24 cellular contexts compared by ENCODE assay signal in genomic region chr20:58639182-58640146, GRCh38. TPM values are rescaled to one million over a fixed set of nuclear protein-coding genes. Genes with fewer than 3 reads are reported as not detected.
DNase-seq lines count a peak whose midpoint lies in the region; ATAC-seq, FAIRE-seq and TF ChIP-seq lines count a peak whose summit lies in the region.
"Had no signal": no experiment of that assay in that cellular context is flagged by ENCODE, and none has a peak within 500 bp of the region (broad histone marks: within the 10 kb centered on the region; RNA-seq: fewer than 3 reads in every experiment).

No MANE protein-coding gene starts in this region.

- H3K23ac ChIP-seq in H1 (ENCODE audit: insufficient read length): no peak overlapping the region

- H3K4me2 ChIP-seq in H1 (ENCODE audit: insufficient read depth in 1 of 2, low read depth in 2 of 2, low read length in 2 of 2) (no peak overlapping the region), HepG2 (ENCODE audit: low read depth, low read length) (no peak overlapping the region)

- no peak overlapping the region for H4K5ac ChIP-seq in H1 (ENCODE audit: insufficient read length, low read depth, low read length)

- no peaks in the 10 kb centered on the region for H3K9me3 Mint-ChIP-seq in osteocyte (ENCODE audit: unreplicated experiment)
- H3K9me3 Mint-ChIP-seq: activated B cell treated with CpG ODN at 0.5 μM for 24 hours; activated naive CD4-positive, alpha-beta T cell treated with anti-CD3 and anti-CD28 coated beads for 36 hours; CD4-positive, alpha-beta memory T cell; natural killer cell had no signal

- peaks cover 1% of the 10 kb centered on the region for H3K4me1 Mint-ChIP-seq in osteocyte (ENCODE audit: unreplicated experiment)
- H3K4me1 Mint-ChIP-seq: natural killer cell had no signal

- H3K14ac ChIP-seq in H1 (ENCODE audit: insufficient read length): no peak overlapping the region

- intact Hi-C loops in Panc1 (cut with micrococcal nuclease; ENCODE audit: unreplicated experiment): no loop called here
- intact Hi-C loops in HepG2 (cut with micrococcal nuclease; ENCODE audit: unreplicated experiment): no loop called here

- CTCF ChIA-PET in Panc1 (lab: Charles Lee) (interaction anchor here (0.6 to 0.7 kb wide), 2 partner anchors 160 to 200 kb away, joined by 3 read pairs; no protein-coding TSS in a partner anchor), H1 (lab: Charles Lee; ENCODE audit: partially characterized antibody) (interaction anchor here (0.6 to 2.3 kb wide), 10 partner anchors 8 to 195 kb away, joined by 3 to 11 read pairs (median 3); partner anchors contain the start of gene STX16), HepG2 (lab: Yijun Ruan, JAX; ENCODE audit: low intra/inter-chr PET ratio, low total read pairs) (no interaction called here)

- H2BK12ac ChIP-seq in H1 (ENCODE audit: low read depth, low read length): no peak overlapping the region

- DNase-seq in AG09319 (ENCODE audit: extremely low read depth, low read depth) (no peak), Panc1 (ENCODE audit: low read depth, low spot score) (no peak), H1 (ENCODE audit: low read depth in 1 of 2, low spot score in 2 of 2) (no peak), osteocyte (ENCODE audit: extremely low spot score, unreplicated experiment) (peak; percentile 44), HepG2 (ENCODE audit: low spot score) (no peak), SIG-M5 treated with dmso at 0.1 percent for 504 hours (lab: John Stamatoyannopoulos, UW; ENCODE audit: unreplicated experiment) (no peak)
- DNase-seq in activated CD4-positive, alpha-beta T cell treated with anti-CD3 and anti-CD28 coated beads, Interleukin-2, amount 50 U/mL, for 1 hour: no peak
- DNase-seq: activated CD4-positive, alpha-beta T cell treated with anti-CD3 and anti-CD28 coated beads, Interleukin-2, amount 50 U/mL, for 48 hours; activated naive CD4-positive, alpha-beta T cell treated with anti-CD3 and anti-CD28 coated beads for 36 hours; anterior cingulate cortex; CD4-positive, alpha-beta memory T cell; DMS153; effector CD8-positive, alpha-beta T cell; H7; left cardiac atrium; natural killer cell; NCI-H1417 treated with DMSO at 0.1 percent for 48 hours; NCI-H526; pancreas; right cardiac atrium; RPMI8226; T-helper 9 cell had no signal

- FAIRE-seq in H1 (lab: Jason Lieb, UNC): no peak
- FAIRE-seq in HepG2 (lab: Jason Lieb, UNC): no peak
- FAIRE-seq: pancreas had no signal

- no peak overlapping the region for H3K4me3 ChIP-seq in Panc1 (ENCODE audit: low read depth in 2 of 2, low read length in 2 of 2)
- H3K4me3 ChIP-seq in H1 (ENCODE audit: extremely low read depth in 1 of 4, insufficient read depth in 2 of 4, low read depth in 3 of 4, low read length in 4 of 4): no peak overlapping the region
- no peak overlapping the region for H3K4me3 ChIP-seq in HepG2 (replicated peaks in 1 of 3; ENCODE audit: insufficient read depth in 1 of 3, low read depth in 2 of 3, low read length in 3 of 3)
- H3K4me3 ChIP-seq: pancreas had no signal

- no peaks in the 10 kb centered on the region for H3K27me3 Mint-ChIP-seq in osteocyte (ENCODE audit: unreplicated experiment)

- no peak overlapping the region for H3K56ac ChIP-seq in H1 (replicated peaks; ENCODE audit: insufficient read length, low read depth, low read length)

- no peak overlapping the region for H2BK5ac ChIP-seq in H1 (ENCODE audit: low read depth, low read length)

- no peak overlapping the region for H4K91ac ChIP-seq in H1 (replicated peaks; ENCODE audit: insufficient read length, low read length)

- H2BK15ac ChIP-seq in H1 (ENCODE audit: low read length): no peak overlapping the region

- H3K23me2 ChIP-seq in H1 (ENCODE audit: low read depth, low read length): no peaks in the 10 kb centered on the region

- ATAC-seq in Panc1 (peak; percentile 29; the same call in 1 of the 2 replicates), HepG2 (no peak)
- ATAC-seq: esophagus mucosa, left cardiac atrium, natural killer cell, pancreas, right cardiac atrium had no signal

- H3K79me1 ChIP-seq in H1 (ENCODE audit: low read depth, low read length): no peaks in the 10 kb centered on the region

- H3K4me1 ChIP-seq in Panc1 (ENCODE audit: control insufficient read depth, insufficient read depth, low read length) (no peaks in the 10 kb centered on the region), H1 (replicated peaks in 1 of 4; ENCODE audit: control insufficient read depth in 3 of 4, insufficient read depth in 4 of 4, low read length in 3 of 4) (peaks cover 0 to 2% (median 0%) of the 10 kb centered on the region in 4 experiments; a peak in 1 of 7 replicates), HepG2 (ENCODE audit: insufficient read depth, low read length) (0 out of 2 replicates have a peak, but pooled peaks cover 5% of the 10 kb centered on the region)
- H3K4me1 ChIP-seq: pancreas had no signal

- POLR2A ChIA-PET in Panc1 (lab: Charles Lee) (no interaction called here), H1 (lab: Charles Lee; ENCODE audit: partially characterized antibody) (interaction anchor here (0.6 to 2.4 kb wide), 8 partner anchors 9 to 208 kb away, joined by 3 to 11 read pairs (median 3); no protein-coding TSS in a partner anchor), HepG2 (lab: Yijun Ruan, JAX) (interaction anchor here (1.0 kb wide), 1 partner anchor 12 kb away, joined by 5 read pairs; the partner anchor contains the start of gene STX16)

- TF ChIP-seq RAD21 in H1 (IDR thresholded peaks at IDR 0.05 in 1 of 2, conservative IDR thresholded peaks at IDR 0.05 in 1 of 2; ENCODE audit: low read depth in 2 of 2, low read length in 2 of 2) (0 out of 4 replicates have a peak, but pooled peaks of 1 of the 2 experiments have one; percentile 12), HepG2 (CRISPR knock-in tag; IDR thresholded peaks at IDR 0.05) (no peak)

- WGBS in H1 (ENCODE audit: extremely low coverage in 1 of 2, insufficient coverage in 1 of 2, insufficient read length in 1 of 2, insufficient replicate concordance in 2 of 2, low coverage in 1 of 2, low lambda C conversion rate in 2 of 2, missing lambda C conversion rate in 1 of 2), 2 experiments: 86% methylated on average over 19 of the region's 19 CpGs; no CpG with 5 or more reads in 1 of the 2 experiments
- WGBS in HepG2 (ENCODE audit: low lambda C conversion rate): 33% methylated on average over 19 of the region's 19 CpGs

- BruUV-seq in Panc1 (replicated peaks; lab: Mats Ljungman, UMichigan) (no TSS peak), HepG2 (replicated peaks; lab: Mats Ljungman, UMichigan) (no TSS peak)

- H3K9ac ChIP-seq in H1 (replicated peaks in 1 of 4; ENCODE audit: extremely low read depth in 1 of 4, low read depth in 3 of 4, low read length in 3 of 4) (no peak overlapping the region; a peak in 1 of 7 replicates), HepG2 (ENCODE audit: insufficient read depth, low read depth, low read length) (no peak overlapping the region)

- H4K8ac ChIP-seq in H1 (ENCODE audit: extremely low read depth, insufficient read depth, low read length): no peak overlapping the region

- H2AFZ ChIP-seq in H1 (ENCODE audit: low read length) (no peak overlapping the region), HepG2 (ENCODE audit: low read length) (no peak overlapping the region)

- H3K4ac ChIP-seq in H1 (replicated peaks; ENCODE audit: insufficient read length, low read depth, low read length): no peak overlapping the region

- no peaks in the 10 kb centered on the region for H3K36me3 Mint-ChIP-seq in osteocyte (ENCODE audit: unreplicated experiment)
- H3K36me3 Mint-ChIP-seq: CD4-positive, alpha-beta memory T cell; natural killer cell had no signal

- no peak for TF ChIP-seq EP300 in H1 (IDR thresholded peaks at IDR 0.05; ENCODE audit: borderline replicate concordance in 1 of 2, low read depth in 2 of 2, low read length in 2 of 2)
- no peak for TF ChIP-seq EP300 in HepG2 (IDR thresholded peaks at IDR 0.05; ENCODE audit: low read depth in 2 of 2, low read length in 2 of 2)
- no peak for TF ChIP-seq EP300 in HepG2 (CRISPR knock-in tag; IDR thresholded peaks at IDR 0.05; ENCODE audit: borderline replicate concordance)

- H3K27me3 ChIP-seq in Panc1 (ENCODE audit: control insufficient read depth, insufficient read depth, low read length) (no peaks in the 10 kb centered on the region), H1 (replicated peaks in 1 of 4; ENCODE audit: control insufficient read depth in 3 of 4, extremely low read depth in 1 of 4, insufficient read depth in 3 of 4, low read length in 3 of 4) (no peaks in the 10 kb centered on the region; a peak in 1 of 7 replicates), HepG2 (ENCODE audit: control insufficient read depth in 1 of 2, insufficient read depth in 2 of 2, low read length in 2 of 2) (peaks cover 15 to 61% of the 10 kb centered on the region in 2 experiments; a peak in 4 of 5 replicates)
- H3K27me3 ChIP-seq: pancreas had no signal

- H3K36me3 ChIP-seq in Panc1 (ENCODE audit: control insufficient read depth, insufficient read depth, low read length): no peaks in the 10 kb centered on the region
- H3K36me3 ChIP-seq in H1 (ENCODE audit: control insufficient read depth in 2 of 4, insufficient read depth in 4 of 4, low read length in 3 of 4): no peaks in the 10 kb centered on the region
- no peaks in the 10 kb centered on the region for H3K36me3 ChIP-seq in HepG2 (replicated peaks in 1 of 2; ENCODE audit: control insufficient read depth in 1 of 2, insufficient read depth in 2 of 2, low read length in 2 of 2)
- H3K36me3 ChIP-seq: pancreas had no signal

- H2BK120ac ChIP-seq in H1 (replicated peaks; ENCODE audit: low read depth, low read length): no peak overlapping the region

- TF ChIP-seq CTCF in AG09319 (IDR thresholded peaks at IDR 0.05; ENCODE audit: low read depth, low read length) (peak; percentile 29), Panc1 (IDR thresholded peaks at IDR 0.05) (no peak), H1 (IDR thresholded peaks at IDR 0.05; ENCODE audit: control extremely low read depth in 1 of 3, insufficient read depth in 1 of 3, low read depth in 1 of 3, low read length in 3 of 3) (peak in 2 of 3 experiments; percentile 7 to 17; a peak in 1 of 4 replicates), osteocyte (IDR thresholded peaks at IDR 0.05) (no peak), HepG2 (CRISPR knock-in tag; IDR thresholded peaks at IDR 0.05) (no peak)

- H3K27ac ChIP-seq in Panc1 (ENCODE audit: low read length) (no peak overlapping the region), H1 (ENCODE audit: low read depth, low read length) (no peak overlapping the region), HepG2 (ENCODE audit: extremely low read length, insufficient read depth, low read length) (no peak overlapping the region)
- H3K27ac ChIP-seq: pancreas had no signal

- TF ChIP-seq POLR2A in H1 (IDR thresholded peaks at IDR 0.05; ENCODE audit: control extremely low read depth in 1 of 2, low read depth in 2 of 2, low read length in 2 of 2) (no peak), HepG2 (IDR thresholded peaks at IDR 0.05; ENCODE audit: insufficient read depth in 1 of 2, low read depth in 2 of 2, low read length in 2 of 2) (no peak)

- H3K9me3 ChIP-seq in Panc1 (ENCODE audit: control insufficient read depth, insufficient read depth, low read depth, low read length) (no peaks in the 10 kb centered on the region), H1 (ENCODE audit: insufficient read depth in 2 of 2, low read depth in 1 of 2, low read length in 1 of 2) (no peaks in the 10 kb centered on the region), HepG2 (ENCODE audit: low read length) (no peaks in the 10 kb centered on the region)
- H3K9me3 ChIP-seq: pancreas had no signal

- no peak overlapping the region for H3K18ac ChIP-seq in H1 (ENCODE audit: extremely low read depth, low read length)

- no peak overlapping the region for H2BK20ac ChIP-seq in H1 (ENCODE audit: low read length)

- in situ Hi-C loops in Panc1 (cut with HindIII; ENCODE audit: low pct_unique_long_range_greater_than_20kb, low sequenced_read_pairs) (no loop called here), HepG2 (cut with HindIII; ENCODE audit: extremely low pct_ligation_motif_present, low pct_unique_long_range_greater_than_20kb) (no loop called here)

- H3K79me2 ChIP-seq in H1 (ENCODE audit: control insufficient read depth in 1 of 2, insufficient read depth in 2 of 2, low read length in 2 of 2) (no peaks in the 10 kb centered on the region), HepG2 (ENCODE audit: insufficient read depth, low read length) (no peaks in the 10 kb centered on the region)

- H3K27ac Mint-ChIP-seq in osteocyte (ENCODE audit: unreplicated experiment): no peak overlapping the region
- H3K27ac Mint-ChIP-seq: activated B cell treated with CpG ODN at 0.5 μM for 24 hours; activated naive CD4-positive, alpha-beta T cell treated with anti-CD3 and anti-CD28 coated beads for 36 hours; natural killer cell had no signal

- H3K4me3 Mint-ChIP-seq in osteocyte (ENCODE audit: unreplicated experiment): no peak overlapping the region
- H3K4me3 Mint-ChIP-seq: activated B cell treated with CpG ODN at 0.5 μM for 24 hours; activated naive CD4-positive, alpha-beta T cell treated with anti-CD3 and anti-CD28 coated beads for 36 hours; CD4-positive, alpha-beta memory T cell; natural killer cell had no signal

- H4K20me1 ChIP-seq in H1 (replicated peaks in 1 of 2; ENCODE audit: control insufficient read depth in 1 of 2, insufficient read depth in 2 of 2, low read length in 2 of 2) (no peaks in the 10 kb centered on the region), HepG2 (ENCODE audit: insufficient read depth, low read length) (no peaks in the 10 kb centered on the region)

- no peak overlapping the region for H2AK5ac ChIP-seq in H1 (ENCODE audit: low read depth, low read length)

RNA-seq across cellular contexts. Expression of gene STX16, which starts 11.6 kb away (rescaled TPM):
- total RNA-seq in Panc1 (2021; ENCODE audit: unreplicated experiment): 41.9 TPM
- polyA plus RNA-seq in Panc1 (2012; ENCODE audit: insufficient read length): 48.2 TPM
- 61.6 and 64.4 TPM in 2 replicates for total RNA-seq in H1 (2021; fragmentation: NEBNext Ultra II Directional; extraction: Animal tissue kit (Norgen Biotek cat#: 25700))
- 45.2 and 45.3 TPM in 2 replicates for polyA plus RNA-seq in H1 (2011; rRNA removed)
- polyA plus RNA-seq in H1 (2011; cell fraction: cytosol; rRNA removed): 87.2 TPM
- 65.1 TPM for polyA plus RNA-seq in H1 (2011; cell fraction: nucleus; rRNA removed)
- 67.7 to 88.0 TPM (median 78.0 TPM) in 4 replicates for polyA plus RNA-seq in H1 (2012, experiment 1 of 2)
- 9.0 TPM for polyA plus RNA-seq in H1 (2012, experiment 2 of 2)
- polyA plus RNA-seq in H1 (2013, experiment 1 of 2): 60.8 TPM
- 50.5 TPM for polyA plus RNA-seq in H1 (2013, experiment 2 of 2)
- 45.0 and 48.5 TPM in 2 replicates for polyA minus RNA-seq in H1 (2011; rRNA and poly(A)+ RNA removed)
- 32.7 TPM for polyA minus RNA-seq in H1 (2011; cell fraction: cytosol; rRNA and poly(A)+ RNA removed)
- 46.7 TPM for polyA minus RNA-seq in H1 (2011; cell fraction: nucleus; rRNA and poly(A)+ RNA removed)
- 66.9 and 67.0 TPM in 2 replicates for total RNA-seq in osteocyte
- 28.0 and 40.5 TPM in 2 replicates for total RNA-seq in HepG2 (2016; rRNA removed; fragmentation: Illumina TruSeq; extraction: Trizol)
- 42.2 and 47.4 TPM in 2 replicates for total RNA-seq in HepG2 (2016; cell fraction: cytosol; rRNA removed; fragmentation: Illumina TruSeq; extraction: Trizol; ENCODE audit: low read depth)
- total RNA-seq in HepG2 (2016; cell fraction: insoluble cytoplasmic fraction; rRNA removed; fragmentation: Illumina TruSeq; extraction: Trizol): 26.0 and 32.7 TPM in 2 replicates
- 41.8 and 44.6 TPM in 2 replicates for total RNA-seq in HepG2 (2016; cell fraction: membrane; rRNA removed; fragmentation: Illumina TruSeq; extraction: Trizol)
- 52.2 and 59.0 TPM in 2 replicates for total RNA-seq in HepG2 (2016; cell fraction: nucleus; rRNA removed; fragmentation: Illumina TruSeq; extraction: Trizol)
- 72.7 and 79.2 TPM in 2 replicates for polyA plus RNA-seq in HepG2 (2011; rRNA removed)
- 37.3 and 55.0 TPM in 2 replicates for polyA plus RNA-seq in HepG2 (2011; cell fraction: cytosol; rRNA removed)
- polyA plus RNA-seq in HepG2 (2011; cell fraction: nucleus; rRNA removed): 168 and 204 TPM in 2 replicates
- 88.7 and 102 TPM in 2 replicates for polyA plus RNA-seq in HepG2 (2012)
- 6.6 and 6.7 TPM in 2 replicates for polyA plus RNA-seq in HepG2 (2016; cell fraction: cytosol; fragmentation: Illumina TruSeq; extraction: Trizol; ENCODE audit: low read depth)
- 48.8 and 56.0 TPM in 2 replicates for polyA plus RNA-seq in HepG2 (2016; cell fraction: insoluble cytoplasmic fraction; fragmentation: Illumina TruSeq; extraction: Trizol; ENCODE audit: low read depth)
- polyA plus RNA-seq in HepG2 (2016; cell fraction: membrane; fragmentation: Illumina TruSeq; extraction: Trizol; ENCODE audit: low read depth): 27.8 and 29.3 TPM in 2 replicates
- 245 and 266 TPM in 2 replicates for polyA plus RNA-seq in HepG2 (2016; cell fraction: nucleus; fragmentation: Illumina TruSeq; extraction: Trizol; ENCODE audit: insufficient read depth, low read depth)
- 15.4 and 22.9 TPM in 2 replicates for polyA minus RNA-seq in HepG2 (2011; rRNA and poly(A)+ RNA removed; ENCODE audit: low replicate concordance)
- 18.4 and 26.0 TPM in 2 replicates for polyA minus RNA-seq in HepG2 (2011; cell fraction: cytosol; rRNA and poly(A)+ RNA removed)
- polyA minus RNA-seq in HepG2 (2011; cell fraction: nucleus; rRNA and poly(A)+ RNA removed): 99.9 and 121 TPM in 2 replicates

RNA-seq across cellular contexts. Expression of gene NPEPL1, which starts 53.1 kb away (rescaled TPM):
- 27.4 TPM for total RNA-seq in Panc1 (2021; ENCODE audit: unreplicated experiment)
- 52.0 TPM for polyA plus RNA-seq in Panc1 (2012; ENCODE audit: insufficient read length)
- total RNA-seq in H1 (2021; fragmentation: NEBNext Ultra II Directional; extraction: Animal tissue kit (Norgen Biotek cat#: 25700)): 26.7 and 26.8 TPM in 2 replicates
- polyA plus RNA-seq in H1 (2011; rRNA removed): 12.4 and 26.3 TPM in 2 replicates
- 20.2 TPM for polyA plus RNA-seq in H1 (2011; cell fraction: cytosol; rRNA removed)
- polyA plus RNA-seq in H1 (2011; cell fraction: nucleus; rRNA removed): 166 TPM
- 30.4 to 43.7 TPM (median 40.6 TPM) in 4 replicates for polyA plus RNA-seq in H1 (2012, experiment 1 of 2)
- polyA plus RNA-seq in H1 (2012, experiment 2 of 2): 20.7 TPM
- 16.9 TPM for polyA plus RNA-seq in H1 (2013, experiment 1 of 2)
- polyA plus RNA-seq in H1 (2013, experiment 2 of 2): 14.3 TPM
- polyA minus RNA-seq in H1 (2011; rRNA and poly(A)+ RNA removed): 7.0 and 9.4 TPM in 2 replicates
- 9.7 TPM for polyA minus RNA-seq in H1 (2011; cell fraction: cytosol; rRNA and poly(A)+ RNA removed)
- polyA minus RNA-seq in H1 (2011; cell fraction: nucleus; rRNA and poly(A)+ RNA removed): 37.9 TPM
- 13.1 and 13.6 TPM in 2 replicates for total RNA-seq in osteocyte
- 0.60 and 4.1 TPM in 2 replicates for total RNA-seq in HepG2 (2016; rRNA removed; fragmentation: Illumina TruSeq; extraction: Trizol)
- total RNA-seq in HepG2 (2016; cell fraction: cytosol; rRNA removed; fragmentation: Illumina TruSeq; extraction: Trizol; ENCODE audit: low read depth): 3.0 and 3.1 TPM in 2 replicates
- 0.30 and 4.3 TPM in 2 replicates for total RNA-seq in HepG2 (2016; cell fraction: insoluble cytoplasmic fraction; rRNA removed; fragmentation: Illumina TruSeq; extraction: Trizol)
- 0.96 and 1.0 TPM in 2 replicates for total RNA-seq in HepG2 (2016; cell fraction: membrane; rRNA removed; fragmentation: Illumina TruSeq; extraction: Trizol)
- total RNA-seq in HepG2 (2016; cell fraction: nucleus; rRNA removed; fragmentation: Illumina TruSeq; extraction: Trizol): 8.0 and 8.6 TPM in 2 replicates
- polyA plus RNA-seq in HepG2 (2011; rRNA removed): 7.5 and 9.9 TPM in 2 replicates
- 1.3 and 1.9 TPM in 2 replicates for polyA plus RNA-seq in HepG2 (2011; cell fraction: cytosol; rRNA removed)
- polyA plus RNA-seq in HepG2 (2011; cell fraction: nucleus; rRNA removed): 184 and 219 TPM in 2 replicates
- 16.9 and 23.0 TPM in 2 replicates for polyA plus RNA-seq in HepG2 (2012)
- 0.41 and 0.51 TPM in 2 replicates for polyA plus RNA-seq in HepG2 (2016; cell fraction: cytosol; fragmentation: Illumina TruSeq; extraction: Trizol; ENCODE audit: low read depth)
- polyA plus RNA-seq in HepG2 (2016; cell fraction: insoluble cytoplasmic fraction; fragmentation: Illumina TruSeq; extraction: Trizol; ENCODE audit: low read depth): 0.69 and 1.4 TPM in 2 replicates
- 0.55 and 0.71 TPM in 2 replicates for polyA plus RNA-seq in HepG2 (2016; cell fraction: membrane; fragmentation: Illumina TruSeq; extraction: Trizol; ENCODE audit: low read depth)
- polyA plus RNA-seq in HepG2 (2016; cell fraction: nucleus; fragmentation: Illumina TruSeq; extraction: Trizol; ENCODE audit: insufficient read depth, low read depth): 49.5 and 52.8 TPM in 2 replicates
- 8.5 and 18.0 TPM in 2 replicates for polyA minus RNA-seq in HepG2 (2011; rRNA and poly(A)+ RNA removed; ENCODE audit: low replicate concordance)
- 0.49 and 0.88 TPM in 2 replicates for polyA minus RNA-seq in HepG2 (2011; cell fraction: cytosol; rRNA and poly(A)+ RNA removed)
- polyA minus RNA-seq in HepG2 (2011; cell fraction: nucleus; rRNA and poly(A)+ RNA removed): 24.2 and 30.1 TPM in 2 replicates

Comparison
In these comparisons a context has a peak if more than half of its experiments do, and no peak if none do; other contexts are left out.
1. CTCF ChIP-seq: peak in AG09319 (single experiment) and H1 (2 of 3); none in Panc1 (single experiment), osteocyte (single experiment) and HepG2 (single experiment).